ENCODE assay signal across 13 cellular contexts in the genomic region with DNA sequence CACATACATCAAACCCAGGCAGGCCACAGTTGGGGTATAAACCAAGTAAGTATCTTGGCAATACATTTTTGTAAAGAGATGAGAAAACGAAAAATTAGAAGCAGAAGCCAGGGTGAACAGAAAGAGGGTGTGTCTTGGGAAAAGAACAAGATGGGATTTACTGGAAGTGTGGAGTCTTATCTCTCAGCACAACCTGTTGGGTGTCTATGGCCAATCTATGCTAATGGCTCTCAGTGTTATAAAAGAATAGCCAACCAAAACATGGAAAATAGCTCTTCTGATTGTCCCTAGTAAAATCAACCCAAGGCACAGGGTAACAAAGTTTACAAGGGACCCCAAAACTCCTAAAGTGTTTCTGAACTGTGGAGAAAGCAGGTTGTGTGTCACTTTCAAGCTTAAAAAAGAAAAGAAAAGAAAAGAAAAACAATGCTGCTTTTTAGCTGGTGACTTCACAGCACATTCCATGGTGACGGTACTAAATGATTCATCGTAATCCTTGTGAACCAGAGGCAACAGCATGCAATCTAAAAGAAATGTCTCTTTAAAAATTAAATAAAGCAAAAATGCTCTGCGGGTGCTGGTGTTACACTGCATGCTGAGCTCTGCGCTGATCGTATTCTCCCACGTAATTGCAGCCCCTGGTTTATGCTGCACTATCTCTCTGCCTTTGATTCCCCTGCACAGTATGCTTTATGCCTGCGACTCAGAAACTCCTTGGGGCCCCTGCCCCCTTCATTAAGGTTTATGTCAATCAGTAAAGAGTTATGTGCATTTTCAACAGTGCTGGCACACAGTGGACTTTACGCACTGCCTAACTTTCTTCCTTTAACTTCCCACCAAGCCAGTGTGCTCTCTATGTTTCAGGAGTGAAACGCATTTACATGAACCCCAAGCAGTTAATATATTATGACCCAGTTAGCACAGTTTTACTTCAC.
A peak's percentile ranks its signal among the peaks of the same experiment; 100 is the strongest.
DNase-seq lines count a peak whose midpoint lies in the region; ATAC-seq, FAIRE-seq and TF ChIP-seq lines count a peak whose summit lies in the region.
"Had no signal": no experiment of that assay in that cellular context is flagged by ENCODE, and none has a peak within 500 bp of the region (broad histone marks: within the 10 kb centered on the region; RNA-seq: fewer than 3 reads in every experiment).

No MANE protein-coding gene starts in this region.

- no peaks in the 10 kb centered on the region; a peak in 1 of 5 replicates for H3K27me3 ChIP-seq in HepG2 (ENCODE audit: control insufficient read depth in 1 of 2, insufficient read depth in 2 of 2, low read length in 2 of 2)
- no peaks in the 10 kb centered on the region for H3K27me3 ChIP-seq in right lobe of liver
- H3K27me3 ChIP-seq: upper lobe of right lung had no signal

- no peak overlapping the region for H3K4me3 ChIP-seq in HepG2 (replicated peaks in 1 of 3; ENCODE audit: insufficient read depth in 1 of 3, low read depth in 2 of 3, low read length in 3 of 3)
- no peak overlapping the region for H3K4me3 ChIP-seq in right lobe of liver
- H3K4me3 ChIP-seq in astrocyte of the spinal cord (ENCODE audit: low read depth, low read length) = no peak overlapping the region
- H3K4me3 ChIP-seq: upper lobe of right lung had no signal

- POLR2A ChIA-PET in HepG2 (lab: Yijun Ruan, JAX) = no interaction called here

- H3K9me3 ChIP-seq in HepG2 (ENCODE audit: low read length) (no peaks in the 10 kb centered on the region; the same call in 1 of the 2 replicates), right lobe of liver (peaks cover 0 to 3% (median 0%) of the 10 kb centered on the region in 4 donors)
- H3K9me3 ChIP-seq: upper lobe of right lung had no signal

- H3K27ac ChIP-seq in HepG2 (ENCODE audit: extremely low read length, insufficient read depth, low read length) (no peak overlapping the region), right lobe of liver (no peak overlapping the region)
- H3K27ac ChIP-seq: heart left ventricle, upper lobe of right lung had no signal

- BruUV-seq in HepG2 (replicated peaks; lab: Mats Ljungman, UMichigan) = no TSS peak

- WGBS in HepG2 (ENCODE audit: low lambda C conversion rate) = 19% methylated on average over 10 of the region's 10 CpGs
- 30% methylated on average over 10 of the region's 10 CpGs for WGBS in right lobe of liver (ENCODE audit: insufficient coverage, low coverage, low lambda C conversion rate, missing lambda C conversion rate)

- DNase-seq in HepG2 (ENCODE audit: low spot score) (peak; percentile 5), right lobe of liver (no peak), astrocyte of the spinal cord (ENCODE audit: low read depth, low spot score) (peak; percentile 92), kidney glomerular epithelial cell (lab: John Stamatoyannopoulos, UW) (peak; percentile 72), NCI-H1694 treated with DMSO at 0.1 percent for 48 hours (lab: John Stamatoyannopoulos, UW) (no peak), globus pallidus (ENCODE audit: low spot score) (no peak)
- no peak for DNase-seq in activated CD4-positive, alpha-beta T cell treated with anti-CD3 and anti-CD28 coated beads, Interleukin-2, amount 50 U/mL, for 48 hours
- DNase-seq in stimulated activated CD4-positive, alpha-beta T cell treated with anti-CD3 and anti-CD28 coated beads, Interleukin-15, amount 100 ng/mL, for 24 hours = no peak
- DNase-seq: activated CD4-positive, CD25-positive, alpha-beta regulatory T cell treated with anti-CD3 and anti-CD28 coated beads, Interleukin-2, amount 50 U/mL, for 72 hours; heart left ventricle; stimulated activated CD4-positive, alpha-beta T cell treated with anti-CD3 and anti-CD28 coated beads, Interleukin-4, amount 100 ng/mL, for 24 hours; upper lobe of right lung had no signal

- no peak overlapping the region for H2AFZ ChIP-seq in HepG2 (ENCODE audit: low read length)

- no peaks in the 10 kb centered on the region for H3K4me1 ChIP-seq in HepG2 (ENCODE audit: insufficient read depth, low read length)
- H3K4me1 ChIP-seq in right lobe of liver = no peaks in the 10 kb centered on the region
- H3K4me1 ChIP-seq: upper lobe of right lung had no signal

- no peak for ATAC-seq in HepG2
- ATAC-seq in right lobe of liver = no peak
- ATAC-seq: upper lobe of right lung had no signal

- no peak for TF ChIP-seq POLR2A in HepG2 (IDR thresholded peaks at IDR 0.05; ENCODE audit: insufficient read depth in 1 of 2, low read depth in 2 of 2, low read length in 2 of 2)
- no peak for TF ChIP-seq POLR2A in right lobe of liver (IDR thresholded peaks at IDR 0.05)

- FAIRE-seq in HepG2 (lab: Jason Lieb, UNC) = no peak
- FAIRE-seq: A204.1 had no signal

- in situ Hi-C loops in HepG2 (cut with HindIII; ENCODE audit: extremely low pct_ligation_motif_present, low pct_unique_long_range_greater_than_20kb) (no loop called here), astrocyte of the spinal cord (cut with HindIII; ENCODE audit: low sequenced_read_pairs) (no loop called here)

- H4K20me1 ChIP-seq in HepG2 (ENCODE audit: insufficient read depth, low read length) = no peaks in the 10 kb centered on the region

- TF ChIP-seq RAD21 in HepG2 (CRISPR knock-in tag; IDR thresholded peaks at IDR 0.05) = no peak

- TF ChIP-seq EP300 in HepG2 (IDR thresholded peaks at IDR 0.05; ENCODE audit: low read depth in 2 of 2, low read length in 2 of 2) (no peak), HepG2 (CRISPR knock-in tag; IDR thresholded peaks at IDR 0.05; ENCODE audit: borderline replicate concordance) (no peak)

- no peak overlapping the region for H3K9ac ChIP-seq in HepG2 (ENCODE audit: insufficient read depth, low read depth, low read length)

- CTCF ChIA-PET in HepG2 (lab: Yijun Ruan, JAX; ENCODE audit: low intra/inter-chr PET ratio, low total read pairs) = no interaction called here

- no peak for TF ChIP-seq CTCF in HepG2 (CRISPR knock-in tag; IDR thresholded peaks at IDR 0.05)
- no peak for TF ChIP-seq CTCF in right lobe of liver (IDR thresholded peaks at IDR 0.05)
- no peak for TF ChIP-seq CTCF in astrocyte of the spinal cord (IDR thresholded peaks at IDR 0.05; ENCODE audit: low read depth, low read length)

- H3K79me2 ChIP-seq in HepG2 (ENCODE audit: insufficient read depth, low read length) = no peaks in the 10 kb centered on the region

- H3K4me2 ChIP-seq in HepG2 (ENCODE audit: low read depth, low read length) = no peak overlapping the region

- H3K36me3 ChIP-seq in HepG2 (replicated peaks in 1 of 2; ENCODE audit: control insufficient read depth in 1 of 2, insufficient read depth in 2 of 2, low read length in 2 of 2) (no peaks in the 10 kb centered on the region), right lobe of liver (no peaks in the 10 kb centered on the region)
- H3K36me3 ChIP-seq: heart left ventricle, upper lobe of right lung had no signal

- intact Hi-C loops in HepG2 (cut with micrococcal nuclease; ENCODE audit: unreplicated experiment) = no loop called here
- intact Hi-C loops in right lobe of liver (cut with DNase I) = no loop called here

TF ChIP-seq in HepG2, 621 proteins besides CTCF, POLR2A, EP300 and RAD21:
- TF ChIP-seq, protein P1, sequence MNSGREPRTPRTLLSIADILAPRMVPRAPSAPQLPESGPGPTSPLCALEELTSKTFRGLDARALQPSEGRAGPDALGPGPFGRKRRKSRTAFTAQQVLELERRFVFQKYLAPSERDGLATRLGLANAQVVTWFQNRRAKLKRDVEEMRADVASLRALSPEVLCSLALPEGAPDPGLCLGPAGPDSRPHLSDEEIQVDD (CRISPR knock-in tag; IDR thresholded peaks at IDR 0.05; ENCODE audit: borderline replicate concordance) = no peak
- TF ChIP-seq ZMYM2 (CRISPR knock-in tag; IDR thresholded peaks at IDR 0.05) (no peak), ZNF282 (IDR thresholded peaks at IDR 0.05; ENCODE audit: partially characterized antibody) (no peak), SP5 (CRISPR knock-in tag; IDR thresholded peaks at IDR 0.05; ENCODE audit: borderline replicate concordance, low read depth) (no peak), ARHGAP35 (CRISPR knock-in tag; IDR thresholded peaks at IDR 0.05; ENCODE audit: borderline replicate concordance) (no peak), ZNF354B (CRISPR knock-in tag; IDR thresholded peaks at IDR 0.05) (no peak), ZNF12 (CRISPR knock-in tag; IDR thresholded peaks at IDR 0.05) (no peak)

Comparison
In these comparisons a context has a peak if more than half of its experiments do, and no peak if none do; other contexts are left out.
1. DNase-seq: peak in HepG2 (single experiment), astrocyte of the spinal cord (single experiment) and kidney glomerular epithelial cell (single experiment); none in right lobe of liver (0 of 3), activated CD4-positive, alpha-beta T cell treated with anti-CD3 and anti-CD28 coated beads, Interleukin-2, amount 50 U/mL, for 48 hours (0 of 2), NCI-H1694 treated with DMSO at 0.1 percent for 48 hours (single experiment), stimulated activated CD4-positive, alpha-beta T cell treated with anti-CD3 and anti-CD28 coated beads, Interleukin-15, amount 100 ng/mL, for 24 hours (single experiment) and globus pallidus (single experiment).